1 cellular context compared by ENCODE assay signal in genomic region chr17:82212331-82213250, GRCh38.
TF ChIP-seq lines count a peak whose summit lies in the region.

A gene with protein sequence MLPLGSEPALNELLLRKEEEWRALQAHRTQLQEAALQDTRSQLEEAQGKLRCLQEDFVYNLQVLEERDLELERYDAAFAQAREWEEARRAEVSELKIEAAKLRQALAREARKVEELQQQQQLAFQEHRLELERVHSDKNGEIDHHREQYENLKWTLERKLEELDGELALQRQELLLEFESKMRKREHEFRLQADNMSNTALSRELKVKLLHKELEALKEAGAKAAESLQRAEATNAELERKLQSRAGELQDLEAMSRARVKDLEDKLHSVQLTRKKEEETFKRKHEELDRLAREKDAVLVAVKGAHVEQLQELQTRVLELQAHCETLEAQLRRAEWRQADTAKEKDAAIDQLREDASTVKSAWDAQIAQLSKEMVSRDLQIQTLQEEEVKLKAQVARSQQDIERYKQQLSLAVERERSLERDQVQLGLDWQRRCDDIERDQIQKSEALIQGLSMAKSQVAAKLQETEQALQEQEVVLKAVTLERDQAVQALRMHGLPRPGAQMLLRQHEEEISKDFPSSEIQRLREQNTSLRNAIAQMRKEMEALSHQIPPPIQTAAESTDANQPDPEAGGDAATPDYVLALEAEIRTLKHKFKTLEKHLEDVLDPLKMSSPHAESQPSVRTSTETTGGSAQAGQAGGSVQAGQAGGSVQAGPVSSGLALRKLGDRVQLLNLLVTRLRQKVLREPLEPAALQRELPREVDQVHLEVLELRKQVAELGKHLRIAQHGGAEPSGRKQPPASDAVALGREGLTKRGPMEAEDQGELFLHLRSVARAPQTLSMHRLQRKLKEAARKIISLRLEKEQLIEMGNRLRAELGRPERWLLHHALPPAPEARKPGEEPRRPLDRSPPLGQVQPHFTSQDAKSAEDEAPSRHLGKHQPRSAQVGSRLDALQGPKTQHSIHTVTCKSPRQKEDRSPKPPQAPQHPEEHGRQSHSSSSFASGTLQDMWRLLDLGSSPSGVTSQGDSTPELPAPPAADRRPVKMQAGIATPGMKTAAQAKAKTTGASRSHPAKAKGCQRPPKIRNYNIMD (minus strand): TSS chr17:82212842. CDS start chr17:82201944, 10,898 bp downstream.

TF ChIP-seq in K562, 482 proteins besides CTCF, POLR2A, EP300 and RAD21 (continued from another document):
- TF ChIP-seq RREB1 (CRISPR knock-in tag; IDR thresholded peaks at IDR 0.05) (0 out of 2 replicates have a peak, but pooled peaks have one; percentile 68), ZNF696 (CRISPR knock-in tag; conservative IDR thresholded peaks at IDR 0.05) (no peak), XRCC5 (IDR thresholded peaks at IDR 0.05; ENCODE audit: low read depth, low read length) (peak; percentile 78; the same call in 1 of the 2 replicates), TCF3 (CRISPR knock-in tag; IDR thresholded peaks at IDR 0.05) (0 out of 2 replicates have a peak, but pooled peaks have one; percentile 10), ZNF354B (CRISPR knock-in tag; IDR thresholded peaks at IDR 0.05) (no peak), ZKSCAN1 (IDR thresholded peaks at IDR 0.05; ENCODE audit: low read depth, low read length) (peak; percentile 48; the same call in 1 of the 2 replicates), ATF1 (CRISPR knock-in tag; IDR thresholded peaks at IDR 0.05) (no peak), ATF1 (tag; IDR thresholded peaks at IDR 0.05) (peak; percentile 54; the same call in 1 of the 2 replicates), ZNF778 (CRISPR knock-in tag; IDR thresholded peaks at IDR 0.05) (no peak), DMBX1 (CRISPR knock-in tag; IDR thresholded peaks at IDR 0.05; ENCODE audit: borderline replicate concordance) (no peak), ZNF583 (CRISPR knock-in tag; IDR thresholded peaks at IDR 0.05) (0 out of 2 replicates have a peak, but pooled peaks have one; percentile 39), RBM22 (IDR thresholded peaks at IDR 0.05; ENCODE audit: low read depth, low read length, poor library complexity, severe bottlenecking) (peak; percentile 96), ZNF316 (IDR thresholded peaks at IDR 0.05) (no peak), HEY1 (CRISPR knock-in tag; IDR thresholded peaks at IDR 0.05; ENCODE audit: borderline replicate concordance) (no peak), KDM5B (IDR thresholded peaks at IDR 0.05; ENCODE audit: insufficient replicate concordance, low read depth, low read length) (peak; percentile 60), MTA3 (IDR thresholded peaks at IDR 0.05; ENCODE audit: borderline replicate concordance) (peak; percentile 89; the same call in 1 of the 2 replicates), RUNX1 (IDR thresholded peaks at IDR 0.05; ENCODE audit: low read depth) (0 out of 2 replicates have a peak, but pooled peaks have one; percentile 41), ZNF408 (CRISPR knock-in tag; IDR thresholded peaks at IDR 0.05; ENCODE audit: low read depth) (no peak), IRF2 (CRISPR knock-in tag; IDR thresholded peaks at IDR 0.05) (0 out of 2 replicates have a peak, but pooled peaks have one; percentile 12), BRD4 (IDR thresholded peaks at IDR 0.05) (peak; percentile 29), ATF6 (CRISPR knock-in tag; IDR thresholded peaks at IDR 0.05) (peak; percentile 24; the same call in 1 of the 2 replicates)
- TF ChIP-seq, protein P1, sequence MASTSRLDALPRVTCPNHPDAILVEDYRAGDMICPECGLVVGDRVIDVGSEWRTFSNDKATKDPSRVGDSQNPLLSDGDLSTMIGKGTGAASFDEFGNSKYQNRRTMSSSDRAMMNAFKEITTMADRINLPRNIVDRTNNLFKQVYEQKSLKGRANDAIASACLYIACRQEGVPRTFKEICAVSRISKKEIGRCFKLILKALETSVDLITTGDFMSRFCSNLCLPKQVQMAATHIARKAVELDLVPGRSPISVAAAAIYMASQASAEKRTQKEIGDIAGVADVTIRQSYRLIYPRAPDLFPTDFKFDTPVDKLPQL (IDR thresholded peaks at IDR 0.05; ENCODE audit: extremely low read depth, insufficient read length) = no peak
- TF ChIP-seq, protein P2, sequence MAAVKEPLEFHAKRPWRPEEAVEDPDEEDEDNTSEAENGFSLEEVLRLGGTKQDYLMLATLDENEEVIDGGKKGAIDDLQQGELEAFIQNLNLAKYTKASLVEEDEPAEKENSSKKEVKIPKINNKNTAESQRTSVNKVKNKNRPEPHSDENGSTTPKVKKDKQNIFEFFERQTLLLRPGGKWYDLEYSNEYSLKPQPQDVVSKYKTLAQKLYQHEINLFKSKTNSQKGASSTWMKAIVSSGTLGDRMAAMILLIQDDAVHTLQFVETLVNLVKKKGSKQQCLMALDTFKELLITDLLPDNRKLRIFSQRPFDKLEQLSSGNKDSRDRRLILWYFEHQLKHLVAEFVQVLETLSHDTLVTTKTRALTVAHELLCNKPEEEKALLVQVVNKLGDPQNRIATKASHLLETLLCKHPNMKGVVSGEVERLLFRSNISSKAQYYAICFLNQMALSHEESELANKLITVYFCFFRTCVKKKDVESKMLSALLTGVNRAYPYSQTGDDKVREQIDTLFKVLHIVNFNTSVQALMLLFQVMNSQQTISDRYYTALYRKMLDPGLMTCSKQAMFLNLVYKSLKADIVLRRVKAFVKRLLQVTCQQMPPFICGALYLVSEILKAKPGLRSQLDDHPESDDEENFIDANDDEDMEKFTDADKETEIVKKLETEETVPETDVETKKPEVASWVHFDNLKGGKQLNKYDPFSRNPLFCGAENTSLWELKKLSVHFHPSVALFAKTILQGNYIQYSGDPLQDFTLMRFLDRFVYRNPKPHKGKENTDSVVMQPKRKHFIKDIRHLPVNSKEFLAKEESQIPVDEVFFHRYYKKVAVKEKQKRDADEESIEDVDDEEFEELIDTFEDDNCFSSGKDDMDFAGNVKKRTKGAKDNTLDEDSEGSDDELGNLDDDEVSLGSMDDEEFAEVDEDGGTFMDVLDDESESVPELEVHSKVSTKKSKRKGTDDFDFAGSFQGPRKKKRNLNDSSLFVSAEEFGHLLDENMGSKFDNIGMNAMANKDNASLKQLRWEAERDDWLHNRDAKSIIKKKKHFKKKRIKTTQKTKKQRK (IDR thresholded peaks at IDR 0.05; ENCODE audit: borderline replicate concordance, low read depth, low read length) = no peak
- TF ChIP-seq, protein P3, sequence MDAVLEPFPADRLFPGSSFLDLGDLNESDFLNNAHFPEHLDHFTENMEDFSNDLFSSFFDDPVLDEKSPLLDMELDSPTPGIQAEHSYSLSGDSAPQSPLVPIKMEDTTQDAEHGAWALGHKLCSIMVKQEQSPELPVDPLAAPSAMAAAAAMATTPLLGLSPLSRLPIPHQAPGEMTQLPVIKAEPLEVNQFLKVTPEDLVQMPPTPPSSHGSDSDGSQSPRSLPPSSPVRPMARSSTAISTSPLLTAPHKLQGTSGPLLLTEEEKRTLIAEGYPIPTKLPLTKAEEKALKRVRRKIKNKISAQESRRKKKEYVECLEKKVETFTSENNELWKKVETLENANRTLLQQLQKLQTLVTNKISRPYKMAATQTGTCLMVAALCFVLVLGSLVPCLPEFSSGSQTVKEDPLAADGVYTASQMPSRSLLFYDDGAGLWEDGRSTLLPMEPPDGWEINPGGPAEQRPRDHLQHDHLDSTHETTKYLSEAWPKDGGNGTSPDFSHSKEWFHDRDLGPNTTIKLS (IDR thresholded peaks at IDR 0.05; ENCODE audit: borderline replicate concordance, low read depth) = peak; percentile 78; the same call in 1 of the 2 replicates
- TF ChIP-seq, protein P4, sequence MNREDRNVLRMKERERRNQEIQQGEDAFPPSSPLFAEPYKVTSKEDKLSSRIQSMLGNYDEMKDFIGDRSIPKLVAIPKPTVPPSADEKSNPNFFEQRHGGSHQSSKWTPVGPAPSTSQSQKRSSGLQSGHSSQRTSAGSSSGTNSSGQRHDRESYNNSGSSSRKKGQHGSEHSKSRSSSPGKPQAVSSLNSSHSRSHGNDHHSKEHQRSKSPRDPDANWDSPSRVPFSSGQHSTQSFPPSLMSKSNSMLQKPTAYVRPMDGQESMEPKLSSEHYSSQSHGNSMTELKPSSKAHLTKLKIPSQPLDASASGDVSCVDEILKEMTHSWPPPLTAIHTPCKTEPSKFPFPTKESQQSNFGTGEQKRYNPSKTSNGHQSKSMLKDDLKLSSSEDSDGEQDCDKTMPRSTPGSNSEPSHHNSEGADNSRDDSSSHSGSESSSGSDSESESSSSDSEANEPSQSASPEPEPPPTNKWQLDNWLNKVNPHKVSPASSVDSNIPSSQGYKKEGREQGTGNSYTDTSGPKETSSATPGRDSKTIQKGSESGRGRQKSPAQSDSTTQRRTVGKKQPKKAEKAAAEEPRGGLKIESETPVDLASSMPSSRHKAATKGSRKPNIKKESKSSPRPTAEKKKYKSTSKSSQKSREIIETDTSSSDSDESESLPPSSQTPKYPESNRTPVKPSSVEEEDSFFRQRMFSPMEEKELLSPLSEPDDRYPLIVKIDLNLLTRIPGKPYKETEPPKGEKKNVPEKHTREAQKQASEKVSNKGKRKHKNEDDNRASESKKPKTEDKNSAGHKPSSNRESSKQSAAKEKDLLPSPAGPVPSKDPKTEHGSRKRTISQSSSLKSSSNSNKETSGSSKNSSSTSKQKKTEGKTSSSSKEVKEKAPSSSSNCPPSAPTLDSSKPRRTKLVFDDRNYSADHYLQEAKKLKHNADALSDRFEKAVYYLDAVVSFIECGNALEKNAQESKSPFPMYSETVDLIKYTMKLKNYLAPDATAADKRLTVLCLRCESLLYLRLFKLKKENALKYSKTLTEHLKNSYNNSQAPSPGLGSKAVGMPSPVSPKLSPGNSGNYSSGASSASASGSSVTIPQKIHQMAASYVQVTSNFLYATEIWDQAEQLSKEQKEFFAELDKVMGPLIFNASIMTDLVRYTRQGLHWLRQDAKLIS (CRISPR knock-in tag; IDR thresholded peaks at IDR 0.05) = 0 out of 2 replicates have a peak, but pooled peaks have one; percentile 13
- TF ChIP-seq, protein P5, sequence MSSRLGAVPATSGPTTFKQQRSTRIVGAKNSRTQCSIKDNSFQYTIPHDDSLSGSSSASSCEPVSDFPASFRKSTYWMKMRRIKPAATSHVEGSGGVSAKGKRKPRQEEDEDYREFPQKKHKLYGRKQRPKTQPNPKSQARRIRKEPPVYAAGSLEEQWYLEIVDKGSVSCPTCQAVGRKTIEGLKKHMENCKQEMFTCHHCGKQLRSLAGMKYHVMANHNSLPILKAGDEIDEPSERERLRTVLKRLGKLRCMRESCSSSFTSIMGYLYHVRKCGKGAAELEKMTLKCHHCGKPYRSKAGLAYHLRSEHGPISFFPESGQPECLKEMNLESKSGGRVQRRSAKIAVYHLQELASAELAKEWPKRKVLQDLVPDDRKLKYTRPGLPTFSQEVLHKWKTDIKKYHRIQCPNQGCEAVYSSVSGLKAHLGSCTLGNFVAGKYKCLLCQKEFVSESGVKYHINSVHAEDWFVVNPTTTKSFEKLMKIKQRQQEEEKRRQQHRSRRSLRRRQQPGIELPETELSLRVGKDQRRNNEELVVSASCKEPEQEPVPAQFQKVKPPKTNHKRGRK (tag; IDR thresholded peaks at IDR 0.05) = no peak
- TF ChIP-seq, protein P6, sequence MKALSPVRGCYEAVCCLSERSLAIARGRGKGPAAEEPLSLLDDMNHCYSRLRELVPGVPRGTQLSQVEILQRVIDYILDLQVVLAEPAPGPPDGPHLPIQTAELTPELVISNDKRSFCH (CRISPR knock-in tag; IDR thresholded peaks at IDR 0.05) = no peak
- TF ChIP-seq, protein P6 (tag; IDR thresholded peaks at IDR 0.05) = peak; percentile 74; the same call in 1 of the 2 replicates
